8 cellular contexts compared by ENCODE assay signal in genomic region chr1:155974208-155975165, GRCh38. TPM values are rescaled to one million over a fixed set of nuclear protein-coding genes. Genes with fewer than 3 reads are reported as not detected.
DNase-seq lines count a peak whose midpoint lies in the region; ATAC-seq and TF ChIP-seq lines count a peak whose summit lies in the region.

No MANE protein-coding gene starts in this region.

- no peaks in the 10 kb centered on the region for H3K27me3 ChIP-seq in ectodermal cell (ENCODE audit: control insufficient read depth, insufficient read depth, low read length, poor library complexity, severe bottlenecking)

- DNase-seq in NCI-H345 (lab: John Stamatoyannopoulos, UW) (peak; percentile 87), nucleus accumbens (lab: John Stamatoyannopoulos, UW) (peak in 55 of 56 donors; percentile 28 to 93 (median 83)), HuH-7.5 (ENCODE audit: low spot score) (no peak), 8988T (no peak), lower leg skin (ENCODE audit: low spot score in 2 of 2) (no peak)

- H3K9me3 ChIP-seq in ectodermal cell (ENCODE audit: control insufficient read depth, low read length), result no peaks in the 10 kb centered on the region

- WGBS in ectodermal cell, 2 experiments, result 74 to 75% methylated on average over 15 of the region's 15 CpGs
- whole genome bisulfite sequencing in lower leg skin, 2 donors, result 49 to 55% methylated on average over 15 of the region's 15 CpGs

- TF ChIP-seq CTCF in lower leg skin (IDR thresholded peaks at IDR 0.05), result no peak

- ATAC-seq in GM19397 (IDR thresholded peaks at IDR 0.05; ENCODE audit: unreplicated experiment), result no peak

- peaks cover 51% of the 10 kb centered on the region for H3K4me1 ChIP-seq in ectodermal cell (ENCODE audit: control insufficient read depth, insufficient read depth, low read length)

- no peak overlapping the region for H3K27ac ChIP-seq in ectodermal cell (ENCODE audit: insufficient read depth, low read depth, low read length, poor library complexity, severe bottlenecking)

- no peak for TF ChIP-seq POLR2A in lower leg skin (IDR thresholded peaks at IDR 0.05)

- intact Hi-C loops in lower leg skin (cut with DNase I; ENCODE audit: low total_unique reads), result no loop called here

- H3K4me3 ChIP-seq in GM08714 (ENCODE audit: low read length), result peak overlapping the region; percentile 68; the same call in 1 of the 2 replicates
- H3K4me3 ChIP-seq in ectodermal cell (ENCODE audit: insufficient read depth, low read depth, low read length), result peak overlapping the region; percentile 61
- no peak overlapping the region for H3K4me3 ChIP-seq in lower leg skin (ENCODE audit: low read depth, poor library complexity, severe bottlenecking)

- no peaks in the 10 kb centered on the region for H3K36me3 ChIP-seq in ectodermal cell (ENCODE audit: control insufficient read depth, insufficient read depth, low read length)

RNA-seq across cellular contexts. Expression of gene ARHGEF2, which starts 3.9 kb away (rescaled TPM):
- 101 TPM for polyA plus RNA-seq in ectodermal cell (2013, experiment 1 of 4)
- polyA plus RNA-seq in ectodermal cell (2013, experiment 2 of 4), result 103 TPM
- polyA plus RNA-seq in ectodermal cell (2013, experiment 3 of 4), result 75.5 TPM
- polyA plus RNA-seq in ectodermal cell (2013, experiment 4 of 4), result 93.8 TPM
- total RNA-seq in lower leg skin, result 10 to 100 TPM; 18.7 to 35.5 (median 28.3) TPM

RNA-seq across cellular contexts. Expression of gene RXFP4, which starts 33.0 kb away (rescaled TPM):
- polyA plus RNA-seq in ectodermal cell (2013, experiment 1 of 4), result not detected
- not detected for polyA plus RNA-seq in ectodermal cell (2013, experiment 2 of 4)
- not detected for polyA plus RNA-seq in ectodermal cell (2013, experiment 3 of 4)
- not detected for polyA plus RNA-seq in ectodermal cell (2013, experiment 4 of 4)
- total RNA-seq in lower leg skin, result not detected

RNA-seq across cellular contexts. Expression of gene KHDC4, which starts 40.3 kb away (rescaled TPM):
- polyA plus RNA-seq in ectodermal cell (2013, experiment 1 of 4), result 76.7 TPM
- polyA plus RNA-seq in ectodermal cell (2013, experiment 2 of 4), result 72.3 TPM
- 59.3 TPM for polyA plus RNA-seq in ectodermal cell (2013, experiment 3 of 4)
- polyA plus RNA-seq in ectodermal cell (2013, experiment 4 of 4), result 68.1 TPM
- 10 to 100 TPM; 32.7 to 96.0 (median 45.5) TPM for total RNA-seq in lower leg skin

RNA-seq across cellular contexts. Expression of gene SSR2, which starts 46.3 kb away (rescaled TPM):
- polyA plus RNA-seq in ectodermal cell (2013, experiment 1 of 4), result 291 TPM
- polyA plus RNA-seq in ectodermal cell (2013, experiment 2 of 4), result 312 TPM
- polyA plus RNA-seq in ectodermal cell (2013, experiment 3 of 4), result 261 TPM
- 314 TPM for polyA plus RNA-seq in ectodermal cell (2013, experiment 4 of 4)
- 100 to 1,000 TPM; 113 to 215 (median 185) TPM for total RNA-seq in lower leg skin

Comparison
In these comparisons a context has a peak if more than half of its experiments do, and no peak if none do; other contexts are left out.
1. DNase-seq: peak in NCI-H345 (single experiment) and nucleus accumbens (55 of 56); none in HuH-7.5 (single experiment), 8988T (single experiment) and lower leg skin (0 of 2).